ENCODE assay signal across 8 cellular contexts in the genomic region with DNA sequence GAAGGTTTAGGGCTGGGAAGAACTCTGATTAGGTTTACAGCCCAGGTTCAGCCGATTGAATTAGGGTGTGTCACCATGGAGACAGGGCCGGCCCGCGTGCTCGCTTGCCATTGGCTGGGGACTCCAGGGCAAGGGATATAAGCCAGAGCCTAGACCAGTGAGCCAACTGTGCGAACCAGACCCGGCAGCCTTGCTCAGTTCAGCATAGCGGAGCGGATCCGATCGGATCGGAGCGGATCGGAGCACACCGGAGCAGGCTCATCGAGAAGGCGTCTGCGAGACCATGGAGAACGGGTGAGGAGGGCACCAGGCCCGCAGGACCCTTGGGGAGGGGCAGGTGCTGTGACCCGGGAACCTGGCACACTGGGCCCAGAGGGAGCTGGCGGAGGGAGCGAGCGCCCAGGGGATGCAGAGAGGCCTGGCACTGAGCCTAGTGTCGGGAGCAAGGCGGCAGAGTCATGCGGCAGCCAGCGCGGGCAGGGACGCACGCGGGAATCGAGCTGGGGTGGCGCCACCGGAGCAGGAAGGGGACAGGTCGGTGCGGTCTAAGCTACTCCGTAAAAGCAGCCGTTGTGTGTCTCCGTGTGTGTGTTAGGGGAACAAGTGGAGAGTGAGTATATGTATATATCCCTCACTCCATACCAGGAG. TPM values are rescaled to one million over a fixed set of nuclear protein-coding genes. Genes with fewer than 3 reads are reported as not detected.
DNase-seq lines count a peak whose midpoint lies in the region; ATAC-seq, FAIRE-seq and TF ChIP-seq lines count a peak whose summit lies in the region.

A gene (plus strand): TSS at position 165 of the 648 bp plus-strand sequence. CDS start 119 bp downstream, at position 284.

- H3K9me3 ChIP-seq in right cardiac atrium (ENCODE audit: control insufficient read depth, low read length) (no peaks in the 10 kb centered on the region), vagina (no peaks in the 10 kb centered on the region)

- peak; percentile 91 for FAIRE-seq in GM18507 (lab: Jason Lieb, UNC)

- H3K27me3 ChIP-seq in right cardiac atrium (ENCODE audit: control insufficient read depth, insufficient read depth) (no peaks in the 10 kb centered on the region), rectal smooth muscle tissue (ENCODE audit: control insufficient read depth, insufficient read depth, low read length) (no peaks in the 10 kb centered on the region), vagina (no peaks in the 10 kb centered on the region)

- peaks cover 4% of the 10 kb centered on the region for H3K4me1 ChIP-seq in right cardiac atrium (ENCODE audit: control insufficient read depth, insufficient read depth, low read length)
- H3K4me1 ChIP-seq in rectal smooth muscle tissue (ENCODE audit: control insufficient read depth, insufficient read depth, low read length): peaks cover 3% of the 10 kb centered on the region
- H3K4me1 ChIP-seq in vagina: peaks cover 11% of the 10 kb centered on the region

- DNase-seq in GM18507 (ENCODE audit: extremely low spot score, insufficient read length, low read depth): peak; percentile 92
- peak; percentile 80 to 86 for DNase-seq in NCI-H1930 (lab: John Stamatoyannopoulos, UW)
- peak; percentile 31 to 92 (median 79) for DNase-seq in anterior cingulate cortex (lab: John Stamatoyannopoulos, UW)
- peak; percentile 90 to 94 (median 93) for DNase-seq in right cardiac atrium
- peak in 1 of 2 donors; percentile 94 for DNase-seq in vagina (ENCODE audit: extremely low spot score in 2 of 2)

- ATAC-seq in HG02973 (IDR thresholded peaks at IDR 0.05; ENCODE audit: unreplicated experiment) (peak; percentile 90), right cardiac atrium (peak; percentile 98 to 99)

- TF ChIP-seq POLR2A in vagina (IDR thresholded peaks at IDR 0.05): peak; percentile 19 to 92

- peaks cover under 1% of the 10 kb centered on the region for H3K36me3 ChIP-seq in rectal smooth muscle tissue (ENCODE audit: control insufficient read depth, insufficient read depth, low read length)
- peaks cover 0 to 12% of the 10 kb centered on the region in 2 donors for H3K36me3 ChIP-seq in vagina

- H3K27ac ChIP-seq in right cardiac atrium (ENCODE audit: low read length): peak within 1 kb of the TSS; percentile 79
- peak within 1 kb of the TSS; percentile 76 for H3K27ac ChIP-seq in rectal smooth muscle tissue (ENCODE audit: low read depth, low read length)
- H3K27ac ChIP-seq in vagina: peak within 1 kb of the TSS; percentile 89

- no peak for TF ChIP-seq CTCF in vagina (IDR thresholded peaks at IDR 0.05)

- intact Hi-C loops in T-helper 2 cell treated with Interferon-gamma antibody and Interleukin-4, amounts not matched to agents 100 ng/mL and 5 ng/mL, for 36 hours (cut with micrococcal nuclease): loop anchor here (1.0 to 2.0 kb wide), 5 partner anchors 8 to 214 kb away; a partner anchor contains a TSS
- intact Hi-C loops in right cardiac atrium (cut with DNase I) (no loop called here), vagina (cut with DNase I) (loop anchor here (10.0 kb wide), 1 partner anchor 145 kb away; no protein-coding TSS in a partner anchor)

- peak within 1 kb of the TSS; percentile 71 for H3K9ac ChIP-seq in rectal smooth muscle tissue (ENCODE audit: low read length)

- WGBS in right cardiac atrium: under 1% methylated on average over 40 of the region's 40 CpGs

- H3K4me3 ChIP-seq in right cardiac atrium (ENCODE audit: low read length) (peak within 1 kb of the TSS; percentile 55), rectal smooth muscle tissue (ENCODE audit: low read length) (peak within 1 kb of the TSS; percentile 91), vagina (peak within 1 kb of the TSS; percentile 70 to 92)

RNA-seq across cellular contexts. Expression of the gene that starts here (rescaled TPM):
- total RNA-seq in T-helper 2 cell treated with Interferon-gamma antibody and Interleukin-4, amounts not matched to agents 100 ng/mL and 5 ng/mL, for 36 hours: 158 and 160 TPM in 2 replicates
- total RNA-seq in right cardiac atrium (10 to 100 TPM in 1 of 4 donors, 1 to 10 TPM in 3; 6.2 to 17.2 (median 7.2) TPM), vagina (64.6 TPM)
- polyA plus RNA-seq in right cardiac atrium: 8.6 TPM

Comparison
In these comparisons a context has a peak if more than half of its experiments do, and no peak if none do; other contexts are left out.
1. intact Hi-C loops: an anchor here in T-helper 2 cell treated with Interferon-gamma antibody and Interleukin-4, amounts not matched to agents 100 ng/mL and 5 ng/mL, for 36 hours (1.0 to 2.0 kb wide) and vagina (10.0 kb wide); none called in right cardiac atrium.